In genomic region chr12:85963322-85963721, GRCh38 we compare ENCODE assay signal across 27 cellular contexts.
"Had no signal": no experiment of that assay in that cellular context is flagged by ENCODE, and none has a peak within 500 bp of the region (broad histone marks: within the 10 kb centered on the region; RNA-seq: fewer than 3 reads in every experiment).

No MANE protein-coding gene starts in this region.

- FAIRE-seq: endothelial cell of umbilical vein had no signal

- H3K9me3 Mint-ChIP-seq: activated naive CD8-positive, alpha-beta T cell treated with anti-CD3 and anti-CD28 coated beads, Interleukin-2, amount 50 U/mL, for 24 hours; activated T-helper 1 cell treated with anti-CD3 and anti-CD28 coated beads, Interleukin-12 subunit alpha, Interleukin-12 subunit beta, Interleukin-2, Interleukin-4 antibody, amounts not matched to agents 30 ng/mL and 10 ng/mL and 1 ng/mL, durations not matched to agents 14 hours and 24 hours and 36 hours; effector memory CD8-positive, alpha-beta T cell; T-helper 2 cell treated with Interferon-gamma antibody and Interleukin-4, amounts not matched to agents 5 μg/mL and 100 μg/mL, for 36 hours had no signal

- H3K27me3 Mint-ChIP-seq: activated naive CD8-positive, alpha-beta T cell treated with anti-CD3 and anti-CD28 coated beads, Interleukin-2, amount 50 U/mL, for 24 hours; effector memory CD8-positive, alpha-beta T cell; naive B cell; T-cell; type B pancreatic cell had no signal

- H3K27ac ChIP-seq: brain microvascular endothelial cell, dorsolateral prefrontal cortex, heart left ventricle, lower lobe of right lung, thoracic aorta, WERI-Rb-1 had no signal

- H3K27ac Mint-ChIP-seq: activated CD8-positive, alpha-beta T cell treated with anti-CD3 and anti-CD28 coated beads, Interleukin-2, amount 10 ng/mL, durations not matched to agents 7 days and 5 days; activated naive CD8-positive, alpha-beta T cell treated with anti-CD3 and anti-CD28 coated beads, Interleukin-2, amount 50 U/mL, for 24 hours; activated T-helper 1 cell treated with anti-CD3 and anti-CD28 coated beads, Interleukin-12 subunit alpha, Interleukin-12 subunit beta, Interleukin-2, Interleukin-4 antibody, amounts not matched to agents 30 ng/mL and 10 ng/mL and 1 ng/mL, durations not matched to agents 14 hours and 24 hours and 36 hours; effector memory CD8-positive, alpha-beta T cell; naive B cell; T-cell; T-helper 2 cell treated with Interferon-gamma antibody and Interleukin-4, amounts not matched to agents 5 μg/mL and 100 μg/mL, for 36 hours; type B pancreatic cell had no signal

- H3K4me1 ChIP-seq: heart left ventricle, lower lobe of right lung had no signal

- DNase-seq: activated CD4-positive, alpha-beta T cell treated with anti-CD3 and anti-CD28 coated beads for 1 hour; activated CD4-positive, alpha-beta T cell treated with anti-CD3 and anti-CD28 coated beads, Interleukin-2, amount 50 U/mL, for 1 hour; activated CD8-positive, alpha-beta T cell treated with anti-CD3 and anti-CD28 coated beads, Interleukin-2, amount 10 ng/mL, durations not matched to agents 7 days and 5 days; activated gamma-delta T cell; activated naive CD4-positive, alpha-beta T cell treated with anti-CD3 and anti-CD28 coated beads, Interleukin-2, amount 50 U/mL, for 16 hours; activated naive CD8-positive, alpha-beta T cell treated with anti-CD3 and anti-CD28 coated beads, Interleukin-2, amount 50 U/mL, for 24 hours; anterior cingulate cortex; brain microvascular endothelial cell; central memory CD4-positive, alpha-beta T cell; dorsolateral prefrontal cortex; effector memory CD8-positive, alpha-beta T cell; heart left ventricle; islet precursor cell; lower lobe of right lung; naive B cell; occipital lobe; posterior cingulate gyrus; retina; stimulated activated CD4-positive, alpha-beta T cell treated with anti-CD3 and anti-CD28 coated beads, Interleukin-4, amount 100 ng/mL, for 1 hour; stimulated activated naive CD4-positive, alpha-beta T cell; T-cell; WERI-Rb-1 had no signal

- H3K27me3 ChIP-seq: brain microvascular endothelial cell, dorsolateral prefrontal cortex, heart left ventricle had no signal

- H3K4me3 Mint-ChIP-seq: activated CD8-positive, alpha-beta T cell treated with anti-CD3 and anti-CD28 coated beads, Interleukin-2, amount 10 ng/mL, durations not matched to agents 7 days and 5 days; activated naive CD8-positive, alpha-beta T cell treated with anti-CD3 and anti-CD28 coated beads, Interleukin-2, amount 50 U/mL, for 24 hours; activated T-helper 1 cell treated with anti-CD3 and anti-CD28 coated beads, Interleukin-12 subunit alpha, Interleukin-12 subunit beta, Interleukin-2, Interleukin-4 antibody, amounts not matched to agents 30 ng/mL and 10 ng/mL and 1 ng/mL, durations not matched to agents 14 hours and 24 hours and 36 hours; effector memory CD8-positive, alpha-beta T cell; naive B cell; T-cell; T-helper 2 cell treated with Interferon-gamma antibody and Interleukin-4, amounts not matched to agents 5 μg/mL and 100 μg/mL, for 36 hours; type B pancreatic cell had no signal

- H3K4me3 ChIP-seq: dorsolateral prefrontal cortex, heart left ventricle, lower lobe of right lung, thoracic aorta had no signal

- H3K9me3 ChIP-seq: heart left ventricle, lower lobe of right lung, thoracic aorta had no signal

- H3K36me3 ChIP-seq: brain microvascular endothelial cell, heart left ventricle, lower lobe of right lung, thoracic aorta, WERI-Rb-1 had no signal

- H3K36me3 Mint-ChIP-seq: naive B cell, T-cell, type B pancreatic cell had no signal

- H3K4me1 Mint-ChIP-seq: activated naive CD8-positive, alpha-beta T cell treated with anti-CD3 and anti-CD28 coated beads, Interleukin-2, amount 50 U/mL, for 24 hours; naive B cell; T-cell had no signal
